In the genomic region with DNA sequence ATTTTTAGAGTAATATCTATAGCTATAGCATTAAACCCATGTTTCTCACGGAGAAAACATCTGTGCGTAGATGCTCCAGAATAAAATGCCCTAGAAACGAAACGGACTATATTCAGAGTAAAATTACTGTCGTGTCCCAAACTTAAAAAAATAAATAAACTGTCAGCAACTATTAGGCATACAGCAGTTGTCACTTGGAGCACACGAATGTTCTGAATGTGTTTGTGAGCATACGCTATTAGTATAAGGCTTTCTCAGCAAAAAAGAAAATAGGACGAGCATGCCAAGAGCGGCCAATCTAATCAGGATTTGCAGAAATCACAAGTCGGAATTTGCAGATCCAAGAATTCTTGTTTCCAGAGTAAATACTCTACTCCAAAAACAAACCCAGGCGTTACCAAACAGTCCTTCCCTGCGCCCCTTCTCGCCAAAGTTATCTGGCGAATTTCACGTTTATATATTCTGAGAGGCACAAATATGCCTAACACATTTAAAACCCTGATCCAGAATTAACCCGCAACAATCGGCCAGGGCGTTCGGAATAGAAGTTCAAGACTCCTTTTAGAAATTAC, we compare ENCODE assay signal across 8 cellular contexts. TPM values are rescaled to one million over a fixed set of nuclear protein-coding genes. Genes with fewer than 3 reads are reported as not detected.
DNase-seq lines count a peak whose midpoint lies in the region; ATAC-seq and TF ChIP-seq lines count a peak whose summit lies in the region.

No MANE protein-coding gene starts in this region.

- peaks cover 2% of the 10 kb centered on the region for H3K4me1 ChIP-seq in fibroblast of lung (ENCODE audit: control insufficient read depth, extremely low read depth, insufficient read depth, low read length)
- peaks cover 5% of the 10 kb centered on the region for H3K4me1 ChIP-seq in parathyroid adenoma

- TF ChIP-seq CTCF in fibroblast of lung (conservative IDR thresholded peaks at IDR 0.05 in 1 of 2, IDR thresholded peaks at IDR 0.05 in 1 of 2; ENCODE audit: low read depth in 1 of 2, low read length in 2 of 2) (no peak), parathyroid adenoma (IDR thresholded peaks at IDR 0.05) (no peak)

- H3K9me3 ChIP-seq in fibroblast of lung (ENCODE audit: control insufficient read depth, insufficient read depth, low read depth, low read length) (no peaks in the 10 kb centered on the region), parathyroid adenoma (ENCODE audit: control insufficient read depth, low read length) (no peaks in the 10 kb centered on the region)

- ATAC-seq in GM21360 (IDR thresholded peaks at IDR 0.05; ENCODE audit: unreplicated experiment), result peak; percentile 5

- H3K36me3 ChIP-seq in fibroblast of lung (ENCODE audit: control insufficient read depth, insufficient read depth, low read length), result no peaks in the 10 kb centered on the region
- H3K36me3 ChIP-seq in parathyroid adenoma (ENCODE audit: control insufficient read depth, insufficient read depth, low read length), result no peaks in the 10 kb centered on the region

- DNase-seq in SK-MEL-5 (ENCODE audit: low read depth, low spot score), result peak; percentile 3
- DNase-seq in fibroblast of lung (ENCODE audit: low read depth in 2 of 2), result peak; percentile 32 to 34
- DNase-seq in activated CD4-positive, CD25-positive, alpha-beta regulatory T cell (lab: John Stamatoyannopoulos, UW), result no peak
- DNase-seq in NOMO-1 treated with DMSO at 0.1 percent for 48 hours (lab: John Stamatoyannopoulos, UW; ENCODE audit: unreplicated experiment), result no peak
- no peak for DNase-seq in NCI-H2029 (lab: John Stamatoyannopoulos, UW)
- DNase-seq in GF-D8 (lab: John Stamatoyannopoulos, UW), result no peak

- in situ Hi-C loops in SK-MEL-5 (cut with HindIII; ENCODE audit: low pct_unique_long_range_greater_than_20kb, low sequenced_read_pairs), result no loop called here

- H3K4me3 ChIP-seq in fibroblast of lung (replicated peaks in 1 of 4; ENCODE audit: control extremely low read depth in 1 of 4, insufficient read depth in 1 of 4, low read depth in 3 of 4, low read length in 4 of 4), result peak overlapping the region; percentile 45 to 97 (median 72)
- peak overlapping the region; percentile 76 for H3K4me3 ChIP-seq in parathyroid adenoma (ENCODE audit: low read depth, low read length)

- no peaks in the 10 kb centered on the region for H4K20me1 ChIP-seq in fibroblast of lung (ENCODE audit: control insufficient read depth, extremely low read depth, insufficient read depth, low read length)

- H3K4me2 ChIP-seq in fibroblast of lung (ENCODE audit: extremely low read depth, insufficient read depth, low read length), result peak overlapping the region; percentile 26
- H3K4me2 ChIP-seq in parathyroid adenoma (ENCODE audit: low read length), result peak overlapping the region; percentile 58

- H3K27me3 ChIP-seq in fibroblast of lung (ENCODE audit: control insufficient read depth, insufficient read depth, low read length) (no peaks in the 10 kb centered on the region), parathyroid adenoma (ENCODE audit: control insufficient read depth, insufficient read depth, low read length) (no peaks in the 10 kb centered on the region)

- H3K9ac ChIP-seq in fibroblast of lung (ENCODE audit: insufficient read depth, low read length) (peak overlapping the region; percentile 81), parathyroid adenoma (no peak overlapping the region)

- peak overlapping the region; percentile 24 for H2AFZ ChIP-seq in fibroblast of lung (ENCODE audit: low read length)
- H2AFZ ChIP-seq in parathyroid adenoma, result peak overlapping the region; percentile 78

- peak overlapping the region; percentile 71 for H3K27ac ChIP-seq in fibroblast of lung (ENCODE audit: insufficient read depth, low read length)
- peak overlapping the region; percentile 72 for H3K27ac ChIP-seq in parathyroid adenoma

- H3K79me2 ChIP-seq in fibroblast of lung (ENCODE audit: control insufficient read depth, insufficient read depth, low read length) (peaks cover 35% of the 10 kb centered on the region), parathyroid adenoma (peaks cover 5% of the 10 kb centered on the region)

RNA-seq across cellular contexts. Expression of a gene that starts 0.8 kb away (rescaled TPM):
- 2.4 and 2.7 TPM in 2 replicates for total RNA-seq in SK-MEL-5 (2014; rRNA removed; shearing (Covaris generic))
- 4.9 TPM in 2 replicates for polyA plus RNA-seq in SK-MEL-5 (2015; cell fraction: cytosol; rRNA removed)
- polyA plus RNA-seq in SK-MEL-5 (2015; cell fraction: nucleus; rRNA removed), result 10.9 and 11.0 TPM in 2 replicates
- 9.2 and 13.2 TPM in 2 replicates for total RNA-seq in fibroblast of lung
- polyA plus RNA-seq in fibroblast of lung, result 13.7 and 14.2 TPM in 2 replicates
- 14.5 and 18.4 TPM in 2 replicates for polyA plus RNA-seq in fibroblast of lung (2012)
- 10.7 and 13.6 TPM in 2 replicates for polyA minus RNA-seq in fibroblast of lung (ENCODE audit: low replicate concordance)

RNA-seq across cellular contexts. Expression of a gene that starts 8.9 kb away (rescaled TPM):
- total RNA-seq in SK-MEL-5 (2014; rRNA removed; shearing (Covaris generic)), result 66.1 and 67.3 TPM in 2 replicates
- polyA plus RNA-seq in SK-MEL-5 (2015; cell fraction: cytosol; rRNA removed), result 39.6 and 53.6 TPM in 2 replicates
- polyA plus RNA-seq in SK-MEL-5 (2015; cell fraction: nucleus; rRNA removed), result 73.5 and 95.0 TPM in 2 replicates
- total RNA-seq in fibroblast of lung, result 66.0 and 71.0 TPM in 2 replicates
- 77.4 and 89.9 TPM in 2 replicates for polyA plus RNA-seq in fibroblast of lung
- 32.3 and 42.8 TPM in 2 replicates for polyA plus RNA-seq in fibroblast of lung (2012)
- 45.6 and 97.4 TPM in 2 replicates for polyA minus RNA-seq in fibroblast of lung (ENCODE audit: low replicate concordance)

Comparison
In these comparisons a context has a peak if more than half of its experiments do, and no peak if none do; other contexts are left out.
1. DNase-seq: peak in SK-MEL-5 (single experiment) and fibroblast of lung (2 of 2); none in activated CD4-positive, CD25-positive, alpha-beta regulatory T cell (0 of 4), NOMO-1 treated with DMSO at 0.1 percent for 48 hours (single experiment), NCI-H2029 (single experiment) and GF-D8 (single experiment).